1 cellular context compared by ENCODE assay signal in genomic region chr9:112274600-112274999, GRCh38.
TF ChIP-seq lines count a peak whose summit lies in the region.

No MANE protein-coding gene starts in this region.

TF ChIP-seq in K562, 482 proteins besides CTCF, POLR2A, EP300 and RAD21 (continued from another document):
- TF ChIP-seq ZNF592 (IDR thresholded peaks at IDR 0.05), result peak; percentile 84
- TF ChIP-seq IFI16 (CRISPR knock-in tag; IDR thresholded peaks at IDR 0.05), result no peak
TF ChIP-seq in K562: peak in this region for 4.
